Comparison of ENCODE assay signal across 28 cellular contexts in genomic region chr3:11258958-11259357, GRCh38.
"Had no signal": no experiment of that assay in that cellular context is flagged by ENCODE, and none has a peak within 500 bp of the region (broad histone marks: within the 10 kb centered on the region; RNA-seq: fewer than 3 reads in every experiment).

No MANE protein-coding gene starts in this region.

- H3K36me3 ChIP-seq: gastrocnemius medialis, pancreas, prostate gland had no signal

- DNase-seq: activated CD4-positive, alpha-beta memory T cell treated with anti-CD3 and anti-CD28 coated beads for 36 hours; activated CD4-positive, alpha-beta T cell treated with anti-CD3 and anti-CD28 coated beads, Interleukin-2, amount 10 ng/mL, durations not matched to agents 24 days and 14 days; activated CD4-positive, CD25-positive, alpha-beta regulatory T cell treated with anti-CD3 and anti-CD28 coated beads, Interleukin-2, amount 50 U/mL, for 72 hours; activated CD8-positive, alpha-beta memory T cell treated with anti-CD3 and anti-CD28 coated beads, Interleukin-2, amount 50 U/mL, for 4 hours; activated naive CD4-positive, alpha-beta T cell; activated T-cell treated with anti-CD3 and anti-CD28 coated beads, Interleukin-2, amount 50 U/mL, for 48 hours; body of pancreas; gastrocnemius medialis; kidney; midbrain; naive thymus-derived CD4-positive, alpha-beta T cell; nucleus accumbens; retina; small intestine; stimulated activated CD4-positive, alpha-beta T cell treated with anti-CD3 and anti-CD28 coated beads, Interleukin-4, amount 100 ng/mL, for 4 hours; stimulated activated CD8-positive, alpha-beta memory T cell treated with anti-CD3 and anti-CD28 coated beads, Interleukin-4, amount 100 ng/mL, for 48 hours; stimulated activated naive CD8-positive, alpha-beta T cell treated with anti-CD3 and anti-CD28 coated beads, Interleukin-15, amount 100 ng/mL, for 72 hours; substantia nigra had no signal

- H3K79me2 ChIP-seq: hepatocyte had no signal

- H3K27me3 Mint-ChIP-seq: dendritic cell treated with granulocyte-macrophage colony-stimulating factor and Interleukin-4, amounts not matched to agents 40 ng/mL and 50 ng/mL, for 4 days had no signal

- H3K4me1 ChIP-seq: body of pancreas, gastrocnemius medialis, pancreas, prostate gland had no signal

- H3K27ac Mint-ChIP-seq: activated CD4-positive, alpha-beta memory T cell treated with anti-CD3 and anti-CD28 coated beads for 36 hours; activated CD4-positive, alpha-beta T cell treated with anti-CD3 and anti-CD28 coated beads, Interleukin-2, amount 10 ng/mL, durations not matched to agents 24 days and 14 days; activated naive CD4-positive, alpha-beta T cell treated with anti-CD3 and anti-CD28 coated beads, Interleukin-2, amount 50 U/mL, for 72 hours; dendritic cell treated with granulocyte-macrophage colony-stimulating factor and Interleukin-4, amounts not matched to agents 40 ng/mL and 50 ng/mL, for 4 days; naive thymus-derived CD4-positive, alpha-beta T cell; stimulated activated memory B cell treated with anti-CD40 and anti-IgM and Interleukin-4, amounts not matched to agents 10 μg/mL and 1 μg/mL and 100 μg/mL, for 72 hours; stimulated activated naive CD8-positive, alpha-beta T cell treated with anti-CD3 and anti-CD28 coated beads, Interleukin-15, amount 100 ng/mL, for 72 hours; type B pancreatic cell had no signal

- H3K4me3 ChIP-seq: body of pancreas, gastrocnemius medialis, hepatocyte, pancreas, prostate gland had no signal

- H3K4me1 Mint-ChIP-seq: activated CD4-positive, alpha-beta T cell treated with anti-CD3 and anti-CD28 coated beads, Interleukin-2, amount 10 ng/mL, durations not matched to agents 24 days and 14 days; naive thymus-derived CD4-positive, alpha-beta T cell; stimulated activated memory B cell treated with anti-CD40 and anti-IgM and Interleukin-4, amounts not matched to agents 10 μg/mL and 1 μg/mL and 100 μg/mL, for 72 hours; stimulated activated naive CD8-positive, alpha-beta T cell treated with anti-CD3 and anti-CD28 coated beads, Interleukin-15, amount 100 ng/mL, for 72 hours had no signal

- H3K4me2 ChIP-seq: hepatocyte had no signal

- H3K27ac ChIP-seq: body of pancreas, epithelial cell of prostate, gastrocnemius medialis, hepatocyte, pancreas, prostate gland, VCaP had no signal

- H3K9me3 ChIP-seq: body of pancreas, gastrocnemius medialis, pancreas, prostate gland had no signal

- ATAC-seq: activated naive CD4-positive, alpha-beta T cell treated with anti-CD3 and anti-CD28 coated beads, Interleukin-2, amount 50 U/mL, for 72 hours; body of pancreas; gastrocnemius medialis; naive thymus-derived CD4-positive, alpha-beta T cell; pancreas; sciatic nerve; stimulated activated memory B cell treated with anti-CD40 and anti-IgM and Interleukin-4, amounts not matched to agents 10 μg/mL and 1 μg/mL and 100 μg/mL, for 72 hours; stimulated activated naive CD8-positive, alpha-beta T cell treated with anti-CD3 and anti-CD28 coated beads, Interleukin-15, amount 100 ng/mL, for 72 hours had no signal

- H3K27me3 ChIP-seq: body of pancreas, gastrocnemius medialis, hepatocyte, pancreas had no signal

- H2AFZ ChIP-seq: hepatocyte had no signal

- H3K9me3 Mint-ChIP-seq: activated CD4-positive, alpha-beta memory T cell treated with anti-CD3 and anti-CD28 coated beads for 36 hours; activated CD4-positive, alpha-beta T cell treated with anti-CD3 and anti-CD28 coated beads, Interleukin-2, amount 10 ng/mL, durations not matched to agents 24 days and 14 days; stimulated activated naive CD8-positive, alpha-beta T cell treated with anti-CD3 and anti-CD28 coated beads, Interleukin-15, amount 100 ng/mL, for 72 hours had no signal

- H3K4me3 Mint-ChIP-seq: activated CD4-positive, alpha-beta memory T cell treated with anti-CD3 and anti-CD28 coated beads for 36 hours; activated CD4-positive, alpha-beta T cell treated with anti-CD3 and anti-CD28 coated beads, Interleukin-2, amount 10 ng/mL, durations not matched to agents 24 days and 14 days; dendritic cell treated with granulocyte-macrophage colony-stimulating factor and Interleukin-4, amounts not matched to agents 40 ng/mL and 50 ng/mL, for 4 days; naive thymus-derived CD4-positive, alpha-beta T cell; stimulated activated memory B cell treated with anti-CD40 and anti-IgM and Interleukin-4, amounts not matched to agents 10 μg/mL and 1 μg/mL and 100 μg/mL, for 72 hours; stimulated activated naive CD8-positive, alpha-beta T cell treated with anti-CD3 and anti-CD28 coated beads, Interleukin-15, amount 100 ng/mL, for 72 hours; type B pancreatic cell had no signal

- H3K36me3 Mint-ChIP-seq: naive thymus-derived CD4-positive, alpha-beta T cell; stimulated activated memory B cell treated with anti-CD40 and anti-IgM and Interleukin-4, amounts not matched to agents 10 μg/mL and 1 μg/mL and 100 μg/mL, for 72 hours had no signal
